11 cellular contexts compared by ENCODE assay signal in the genomic region with DNA sequence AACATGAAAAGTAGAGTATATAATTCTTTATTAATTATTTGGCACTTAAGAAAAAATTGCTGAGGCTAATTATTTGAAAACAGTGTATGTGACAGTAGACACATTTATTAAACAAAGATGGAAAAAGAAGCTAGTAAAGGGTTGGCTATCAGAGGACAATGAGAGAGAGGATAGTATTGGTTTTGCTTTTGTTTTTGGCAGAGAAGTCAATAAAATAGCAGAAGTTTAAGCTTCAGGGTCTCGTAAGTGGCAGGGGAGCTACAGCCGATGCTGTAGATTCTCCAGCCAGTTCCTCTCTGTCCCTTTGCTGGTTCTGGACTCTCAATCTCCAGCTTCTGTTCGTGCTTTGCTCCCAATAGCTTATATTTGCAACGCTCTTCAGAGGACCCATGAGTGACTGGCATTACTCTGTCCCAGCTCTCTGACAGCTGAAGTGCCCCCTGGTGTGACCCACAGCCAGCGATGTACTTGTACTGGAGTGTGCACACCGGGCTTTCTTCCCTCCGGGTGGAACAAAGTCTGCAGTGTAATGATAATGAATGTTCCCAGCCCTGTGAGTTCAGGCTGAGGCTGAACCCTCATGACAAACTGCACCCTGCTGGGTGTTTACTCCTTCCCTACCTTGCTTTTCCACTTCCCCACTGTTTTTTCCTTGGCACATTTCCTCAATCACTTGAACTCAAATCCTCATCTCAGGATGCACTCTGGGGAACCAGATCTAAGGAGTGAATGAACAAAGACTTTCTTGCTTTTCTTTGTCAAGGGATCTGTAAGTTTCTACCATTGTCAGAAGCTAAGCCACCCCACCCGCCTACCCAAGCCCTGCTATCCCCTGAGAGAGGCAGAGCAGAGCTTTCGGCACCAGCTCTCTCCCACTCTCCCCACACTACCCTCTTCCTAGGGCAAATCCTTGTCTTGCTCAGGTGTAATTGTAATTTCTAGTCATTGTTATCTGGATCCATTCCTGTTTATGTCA.
DNase-seq lines count a peak whose midpoint lies in the region; ATAC-seq and TF ChIP-seq lines count a peak whose summit lies in the region.
"Had no signal": no experiment of that assay in that cellular context is flagged by ENCODE, and none has a peak within 500 bp of the region (broad histone marks: within the 10 kb centered on the region; RNA-seq: fewer than 3 reads in every experiment).

No MANE protein-coding gene starts in this region.

- H3K27me3 ChIP-seq in A673 (replicated peaks; ENCODE audit: insufficient read depth, low read depth, low read length, poor library complexity) = no peaks in the 10 kb centered on the region
- H3K27me3 ChIP-seq in HUES64 (ENCODE audit: insufficient read depth, low read length) = peaks cover 53% of the 10 kb centered on the region
- H3K27me3 ChIP-seq in left lung = no peaks in the 10 kb centered on the region
- no peaks in the 10 kb centered on the region for H3K27me3 ChIP-seq in body of pancreas
- H3K27me3 ChIP-seq: Peyer's patch had no signal

- ATAC-seq in left lung (peak; percentile 44), GM19351 (IDR thresholded peaks at IDR 0.05; ENCODE audit: unreplicated experiment) (no peak), body of pancreas (no peak), HG02938 (IDR thresholded peaks at IDR 0.05; ENCODE audit: unreplicated experiment) (no peak)

- H3K27ac ChIP-seq in A673 (ENCODE audit: low read depth, low read length, poor library complexity, severe bottlenecking) (peak overlapping the region; percentile 43), HUES64 (ENCODE audit: low read depth, low read length) (peak overlapping the region; percentile 57; the same call in 1 of the 2 replicates), left lung (no peak overlapping the region), body of pancreas (no peak overlapping the region)
- H3K27ac ChIP-seq: Peyer's patch had no signal

- CTCF ChIA-PET in A673 (lab: Charles Lee) = interaction anchor here (0.6 kb wide), 1 partner anchor 111 kb away, joined by 4 read pairs; no protein-coding TSS in a partner anchor

- POLR2A ChIA-PET in A673 (lab: Charles Lee; ENCODE audit: low non-redundant PET) = no interaction called here

- intact Hi-C loops in A673 (cut with micrococcal nuclease; ENCODE audit: unreplicated experiment) = no loop called here
- intact Hi-C loops in left lung (cut with DNase I) = no loop called here
- intact Hi-C loops in body of pancreas (cut with DNase I) = no loop called here

- H3K9me3 ChIP-seq in A673 (ENCODE audit: low read depth, low read length, poor library complexity, severe bottlenecking) = no peaks in the 10 kb centered on the region
- H3K9me3 ChIP-seq in HUES64 (ENCODE audit: insufficient read depth, low read depth, low read length) = no peaks in the 10 kb centered on the region
- H3K9me3 ChIP-seq in left lung = no peaks in the 10 kb centered on the region
- H3K9me3 ChIP-seq in body of pancreas = no peaks in the 10 kb centered on the region
- H3K9me3 ChIP-seq: Peyer's patch had no signal

- no TSS peak for BruUV-seq in A673 (replicated peaks; lab: Mats Ljungman, UMichigan)

- H3K4me1 ChIP-seq in A673 (ENCODE audit: insufficient read depth, low read length, poor library complexity, severe bottlenecking) = peaks cover 46% of the 10 kb centered on the region
- peaks cover 40% of the 10 kb centered on the region for H3K4me1 ChIP-seq in HUES64 (ENCODE audit: insufficient read depth, low read length)
- no peaks in the 10 kb centered on the region for H3K4me1 ChIP-seq in left lung
- no peaks in the 10 kb centered on the region for H3K4me1 ChIP-seq in body of pancreas
- H3K4me1 ChIP-seq: Peyer's patch had no signal

- H3K36me3 ChIP-seq in A673 (ENCODE audit: insufficient read depth, low read length, poor library complexity, severe bottlenecking) = no peaks in the 10 kb centered on the region
- H3K36me3 ChIP-seq in HUES64 (ENCODE audit: insufficient read depth, low read length) = no peaks in the 10 kb centered on the region
- H3K36me3 ChIP-seq in left lung = no peaks in the 10 kb centered on the region
- H3K36me3 ChIP-seq in body of pancreas (replicated peaks in 1 of 2; ENCODE audit: insufficient read depth in 1 of 2, low read depth in 2 of 2) = no peaks in the 10 kb centered on the region
- H3K36me3 ChIP-seq: Peyer's patch had no signal

- H3K4me3 ChIP-seq in A673 (ENCODE audit: low read depth, low read length, poor library complexity, severe bottlenecking) (no peak overlapping the region), HUES64 (ENCODE audit: low read length) (no peak overlapping the region), left lung (no peak overlapping the region), body of pancreas (no peak overlapping the region)
- H3K4me3 ChIP-seq: Peyer's patch had no signal

- TF ChIP-seq CTCF in A673 (conservative IDR thresholded peaks at IDR 0.05; ENCODE audit: low read depth, low read length) (no peak), left lung (IDR thresholded peaks at IDR 0.05) (no peak), body of pancreas (IDR thresholded peaks at IDR 0.05) (no peak)

- no peak overlapping the region for H3K9ac ChIP-seq in HUES64 (ENCODE audit: low read depth, low read length)

- peak; percentile 72 for DNase-seq in A673 (ENCODE audit: low spot score)
- DNase-seq in cerebellum (ENCODE audit: low spot score) = peak; percentile 20
- DNase-seq in left lung = no peak
- DNase-seq in NCI-H1105 (lab: John Stamatoyannopoulos, UW) = no peak
- DNase-seq in body of pancreas = no peak
- DNase-seq: activated CD4-positive, alpha-beta T cell treated with anti-CD3 and anti-CD28 coated beads, Interleukin-2, amount 50 U/mL, for 1 hour; activated effector memory CD4-positive, alpha-beta T cell treated with Interleukin-2 at 50 U/mL for 16 hours; Peyer's patch had no signal

- WGBS in HUES64 = 22% methylated on average over 9 of the region's 9 CpGs
- 43 to 64% methylated on average over 9 of the region's 9 CpGs for WGBS in body of pancreas, 2 donors

- no peak for TF ChIP-seq POLR2A in body of pancreas (IDR thresholded peaks at IDR 0.05)

Comparison
In these comparisons a context has a peak if more than half of its experiments do, and no peak if none do; other contexts are left out.
1. DNase-seq: peak in A673 (single experiment) and cerebellum (single experiment); none in left lung (0 of 2), NCI-H1105 (single experiment) and body of pancreas (0 of 4).
2. H3K27ac ChIP-seq: peak in A673 (single experiment) and HUES64 (single experiment); none in left lung (0 of 2) and body of pancreas (0 of 4).